2 cellular contexts compared by ENCODE assay signal in the genomic region with DNA sequence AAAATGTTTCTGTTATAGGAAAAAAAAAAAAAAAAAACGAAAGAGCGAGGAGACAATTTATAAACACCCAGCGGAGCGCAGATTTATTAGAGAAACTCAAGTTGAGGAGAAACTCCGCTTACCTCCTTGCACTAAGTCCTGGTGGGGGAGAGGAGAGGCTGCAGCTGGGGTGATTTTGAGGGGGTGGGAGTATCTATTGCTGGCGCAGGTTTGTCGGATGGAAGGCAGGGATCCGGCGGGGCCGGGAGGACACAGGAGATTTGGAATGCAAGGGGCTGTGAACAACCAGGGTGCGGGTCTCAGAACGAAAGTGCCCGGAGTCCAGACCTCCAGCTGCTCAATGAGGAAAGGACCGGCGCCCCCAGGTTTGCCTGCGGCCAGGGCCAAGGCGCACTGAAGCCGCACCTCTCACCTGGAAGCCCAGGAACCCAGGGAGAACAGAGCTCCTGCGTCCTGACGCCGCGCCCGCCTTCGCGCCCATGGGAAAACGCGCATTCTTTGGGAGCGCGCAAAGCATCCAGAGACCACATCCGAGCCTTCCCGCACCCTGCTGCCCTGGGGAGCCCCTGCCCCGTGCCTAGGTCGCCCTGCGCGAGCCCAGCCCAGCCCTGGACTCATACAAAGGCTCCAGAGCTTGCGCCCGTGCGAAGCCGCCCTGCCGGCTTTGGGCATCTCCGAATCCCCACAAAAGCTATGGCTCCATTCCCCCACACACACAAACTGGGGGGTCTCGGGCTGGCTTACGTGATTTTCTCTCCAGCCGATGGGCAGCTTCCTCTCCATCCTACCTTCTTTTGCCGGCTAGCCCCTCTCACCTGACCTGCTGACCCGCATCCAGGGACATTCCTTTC.
TF ChIP-seq lines count a peak whose summit lies in the region.

No MANE protein-coding gene starts in this region.

TF ChIP-seq in SK-N-SH, 30 proteins besides CTCF, POLR2A, EP300 and RAD21:
- TF ChIP-seq NFIC (IDR thresholded peaks at IDR 0.05; ENCODE audit: borderline replicate concordance) (no peak), JUND (IDR thresholded peaks at IDR 0.05) (no peak), EZH2phosphoT487 (IDR thresholded peaks at IDR 0.05; ENCODE audit: borderline replicate concordance, low read depth) (peak; percentile 58; the same call in 1 of the 2 replicates)

TF ChIP-seq in SK-N-SH treated with all-trans-retinoic acid at 6 μM for 48 hours, 23 proteins besides CTCF, POLR2A, EP300 and RAD21:
- TF ChIP-seq BACH2 (CRISPR knock-in tag; IDR thresholded peaks at IDR 0.05; ENCODE audit: borderline replicate concordance), result no peak
- no peak for TF ChIP-seq ISL1 (CRISPR knock-in tag; IDR thresholded peaks at IDR 0.05)
- no peak for TF ChIP-seq RARB (CRISPR knock-in tag; IDR thresholded peaks at IDR 0.05)
- TF ChIP-seq, protein P1, sequence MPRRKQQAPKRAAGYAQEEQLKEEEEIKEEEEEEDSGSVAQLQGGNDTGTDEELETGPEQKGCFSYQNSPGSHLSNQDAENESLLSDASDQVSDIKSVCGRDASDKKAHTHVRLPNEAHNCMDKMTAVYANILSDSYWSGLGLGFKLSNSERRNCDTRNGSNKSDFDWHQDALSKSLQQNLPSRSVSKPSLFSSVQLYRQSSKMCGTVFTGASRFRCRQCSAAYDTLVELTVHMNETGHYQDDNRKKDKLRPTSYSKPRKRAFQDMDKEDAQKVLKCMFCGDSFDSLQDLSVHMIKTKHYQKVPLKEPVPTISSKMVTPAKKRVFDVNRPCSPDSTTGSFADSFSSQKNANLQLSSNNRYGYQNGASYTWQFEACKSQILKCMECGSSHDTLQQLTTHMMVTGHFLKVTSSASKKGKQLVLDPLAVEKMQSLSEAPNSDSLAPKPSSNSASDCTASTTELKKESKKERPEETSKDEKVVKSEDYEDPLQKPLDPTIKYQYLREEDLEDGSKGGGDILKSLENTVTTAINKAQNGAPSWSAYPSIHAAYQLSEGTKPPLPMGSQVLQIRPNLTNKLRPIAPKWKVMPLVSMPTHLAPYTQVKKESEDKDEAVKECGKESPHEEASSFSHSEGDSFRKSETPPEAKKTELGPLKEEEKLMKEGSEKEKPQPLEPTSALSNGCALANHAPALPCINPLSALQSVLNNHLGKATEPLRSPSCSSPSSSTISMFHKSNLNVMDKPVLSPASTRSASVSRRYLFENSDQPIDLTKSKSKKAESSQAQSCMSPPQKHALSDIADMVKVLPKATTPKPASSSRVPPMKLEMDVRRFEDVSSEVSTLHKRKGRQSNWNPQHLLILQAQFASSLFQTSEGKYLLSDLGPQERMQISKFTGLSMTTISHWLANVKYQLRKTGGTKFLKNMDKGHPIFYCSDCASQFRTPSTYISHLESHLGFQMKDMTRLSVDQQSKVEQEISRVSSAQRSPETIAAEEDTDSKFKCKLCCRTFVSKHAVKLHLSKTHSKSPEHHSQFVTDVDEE (CRISPR knock-in tag; IDR thresholded peaks at IDR 0.05), result no peak
- TF ChIP-seq ZFP30 (CRISPR knock-in tag; IDR thresholded peaks at IDR 0.05), result no peak
- TF ChIP-seq ZNF565 (CRISPR knock-in tag; conservative IDR thresholded peaks at IDR 0.05; ENCODE audit: low read depth), result no peak
- TF ChIP-seq, protein P2, sequence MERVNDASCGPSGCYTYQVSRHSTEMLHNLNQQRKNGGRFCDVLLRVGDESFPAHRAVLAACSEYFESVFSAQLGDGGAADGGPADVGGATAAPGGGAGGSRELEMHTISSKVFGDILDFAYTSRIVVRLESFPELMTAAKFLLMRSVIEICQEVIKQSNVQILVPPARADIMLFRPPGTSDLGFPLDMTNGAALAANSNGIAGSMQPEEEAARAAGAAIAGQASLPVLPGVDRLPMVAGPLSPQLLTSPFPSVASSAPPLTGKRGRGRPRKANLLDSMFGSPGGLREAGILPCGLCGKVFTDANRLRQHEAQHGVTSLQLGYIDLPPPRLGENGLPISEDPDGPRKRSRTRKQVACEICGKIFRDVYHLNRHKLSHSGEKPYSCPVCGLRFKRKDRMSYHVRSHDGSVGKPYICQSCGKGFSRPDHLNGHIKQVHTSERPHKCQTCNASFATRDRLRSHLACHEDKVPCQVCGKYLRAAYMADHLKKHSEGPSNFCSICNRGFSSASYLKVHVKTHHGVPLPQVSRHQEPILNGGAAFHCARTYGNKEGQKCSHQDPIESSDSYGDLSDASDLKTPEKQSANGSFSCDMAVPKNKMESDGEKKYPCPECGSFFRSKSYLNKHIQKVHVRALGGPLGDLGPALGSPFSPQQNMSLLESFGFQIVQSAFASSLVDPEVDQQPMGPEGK (CRISPR knock-in tag; IDR thresholded peaks at IDR 0.05; ENCODE audit: borderline replicate concordance), result no peak
